In the genomic region with DNA sequence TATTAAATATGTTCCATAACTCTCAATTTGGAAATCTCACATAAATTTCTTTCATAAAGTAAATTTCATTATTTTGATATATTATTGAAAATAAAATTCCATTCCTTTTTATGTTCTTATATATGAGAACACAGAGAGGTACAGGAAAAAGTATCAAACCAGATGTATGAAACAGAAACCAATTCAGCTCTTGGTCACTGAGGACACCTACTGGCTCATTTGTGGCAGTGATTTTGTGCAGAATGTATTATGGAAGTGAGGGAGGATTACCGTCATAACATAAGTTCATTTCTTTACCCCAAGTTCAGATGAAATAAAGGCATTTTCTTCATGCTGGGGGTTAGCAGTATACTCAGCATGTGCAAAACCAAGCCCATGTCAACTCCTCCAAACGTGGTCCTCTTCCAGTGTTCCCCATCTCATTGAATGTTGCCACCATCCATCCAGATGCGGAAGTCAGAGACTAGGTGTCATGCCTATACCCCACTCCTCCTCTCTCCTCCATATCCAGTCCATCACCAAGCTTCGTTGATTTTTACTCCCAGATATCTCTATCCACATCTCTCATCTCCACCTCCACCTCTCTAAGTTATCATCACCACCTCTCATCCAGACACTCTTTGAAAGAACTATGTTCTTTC, we compare ENCODE assay signal across 8 cellular contexts. TPM values are rescaled to one million over a fixed set of nuclear protein-coding genes. Genes with fewer than 3 reads are reported as not detected.
DNase-seq lines count a peak whose midpoint lies in the region; ATAC-seq lines count a peak whose summit lies in the region.

No MANE protein-coding gene starts in this region.

- intact Hi-C loops in right cardiac atrium (cut with DNase I) = loop anchor here in 1 of 4 donors (10.0 kb wide), 1 partner anchor 52 kb away; no protein-coding TSS in a partner anchor

- H3K9me3 ChIP-seq in right cardiac atrium (ENCODE audit: control insufficient read depth, low read length) (peaks cover 2% of the 10 kb centered on the region), MG63 (peaks cover 15% of the 10 kb centered on the region)

- H3K4me3 ChIP-seq in right cardiac atrium (ENCODE audit: low read length) (no peak overlapping the region), MG63 (no peak overlapping the region)

- no peak overlapping the region for H3K27ac ChIP-seq in right cardiac atrium (ENCODE audit: low read length)

- DNase-seq in stimulated activated CD4-positive, alpha-beta T cell treated with anti-CD3 and anti-CD28 coated beads, Interleukin-4, amount 100 ng/mL, for 24 hours = peak; percentile 32
- DNase-seq in stimulated activated CD4-positive, alpha-beta T cell treated with anti-CD3 and anti-CD28 coated beads, Interleukin-2, amount 100 ng/mL, for 48 hours = no peak
- peak; percentile 45 for DNase-seq in NCI-H226
- peak; percentile 41 for DNase-seq in amniotic stem cell (lab: John Stamatoyannopoulos, UW)
- DNase-seq in right cardiac atrium = no peak
- DNase-seq in smooth muscle cell of the brain vasculature (ENCODE audit: low read depth, low spot score) = peak; percentile 24
- DNase-seq in MG63 = no peak

- ATAC-seq in HG02884 (IDR thresholded peaks at IDR 0.05; ENCODE audit: unreplicated experiment) = peak; percentile 81
- ATAC-seq in right cardiac atrium = peak; percentile 80 to 90

- H3K36me3 ChIP-seq in MG63 = no peaks in the 10 kb centered on the region

- 31% methylated on average over 4 of the region's 4 CpGs for WGBS in right cardiac atrium

- H3K27me3 ChIP-seq in right cardiac atrium (ENCODE audit: control insufficient read depth, insufficient read depth) (no peaks in the 10 kb centered on the region), MG63 (no peaks in the 10 kb centered on the region)

- no peaks in the 10 kb centered on the region for H3K4me1 ChIP-seq in right cardiac atrium (ENCODE audit: control insufficient read depth, insufficient read depth, low read length)

RNA-seq across cellular contexts. Expression of a gene that starts 41.7 kb away (rescaled TPM):
- 10 to 100 TPM in 1 of 4 donors, 1 to 10 TPM in 3; 7.7 to 26.1 (median 8.1) TPM for total RNA-seq in right cardiac atrium
- 7.4 TPM for polyA plus RNA-seq in right cardiac atrium
- total RNA-seq in MG63 (2014; rRNA removed; shearing (Covaris generic); ENCODE audit: low replicate concordance) = not detected in 2 replicates

RNA-seq across cellular contexts. Expression of a gene that starts 47.5 kb away (rescaled TPM):
- total RNA-seq in right cardiac atrium = 1 to 10 TPM; 4.7 to 6.6 (median 4.8) TPM
- 4.9 TPM for polyA plus RNA-seq in right cardiac atrium
- total RNA-seq in MG63 (2014; rRNA removed; shearing (Covaris generic); ENCODE audit: low replicate concordance) = 2.5 and 10.9 TPM in 2 replicates

RNA-seq across cellular contexts. Expression of a gene that starts 55.1 kb away (rescaled TPM):
- total RNA-seq in right cardiac atrium = 100 to 1,000 TPM; 113 to 142 (median 135) TPM
- polyA plus RNA-seq in right cardiac atrium = 565 TPM
- 56.1 and 64.8 TPM in 2 replicates for total RNA-seq in MG63 (2014; rRNA removed; shearing (Covaris generic); ENCODE audit: low replicate concordance)

Comparison
In these comparisons a context has a peak if more than half of its experiments do, and no peak if none do; other contexts are left out.
1. DNase-seq: peak in stimulated activated CD4-positive, alpha-beta T cell treated with anti-CD3 and anti-CD28 coated beads, Interleukin-4, amount 100 ng/mL, for 24 hours (single experiment), NCI-H226 (single experiment), amniotic stem cell (single experiment) and smooth muscle cell of the brain vasculature (single experiment); none in stimulated activated CD4-positive, alpha-beta T cell treated with anti-CD3 and anti-CD28 coated beads, Interleukin-2, amount 100 ng/mL, for 48 hours (0 of 2), right cardiac atrium (0 of 3) and MG63 (single experiment).